Comparison of ENCODE assay signal across 11 cellular contexts in genomic region chr18:24396082-24396623, GRCh38. TPM values are rescaled to one million over a fixed set of nuclear protein-coding genes. Genes with fewer than 3 reads are reported as not detected.
A peak's percentile ranks its signal among the peaks of the same experiment; 100 is the strongest.
DNase-seq lines count a peak whose midpoint lies in the region; ATAC-seq and TF ChIP-seq lines count a peak whose summit lies in the region.
"Had no signal": no experiment of that assay in that cellular context is flagged by ENCODE, and none has a peak within 500 bp of the region (broad histone marks: within the 10 kb centered on the region; RNA-seq: fewer than 3 reads in every experiment).

No MANE protein-coding gene starts in this region.

- no peaks in the 10 kb centered on the region for H3K9me3 ChIP-seq in CD4-positive, alpha-beta T cell (ENCODE audit: control insufficient read depth, low read length)
- H3K9me3 ChIP-seq in HUES64 (ENCODE audit: insufficient read depth, low read depth, low read length): no peaks in the 10 kb centered on the region
- H3K9me3 ChIP-seq in psoas muscle: no peaks in the 10 kb centered on the region
- no peaks in the 10 kb centered on the region for H3K9me3 ChIP-seq in mucosa of descending colon
- H3K9me3 ChIP-seq: stomach had no signal

- H3K36me3 Mint-ChIP-seq in CD4-positive, alpha-beta T cell (ENCODE audit: low read depth): no peaks in the 10 kb centered on the region
- H3K36me3 Mint-ChIP-seq in nephron progenitor cell (ENCODE audit: low read depth): peaks cover 12% of the 10 kb centered on the region
- H3K36me3 Mint-ChIP-seq: naive B cell had no signal

- no peak for TF ChIP-seq CTCF in CD4-positive, alpha-beta T cell (IDR thresholded peaks at IDR 0.05)
- TF ChIP-seq CTCF in brain microvascular endothelial cell (IDR thresholded peaks at IDR 0.05; ENCODE audit: low read depth, low read length, missing control alignments): no peak
- TF ChIP-seq CTCF in nephron progenitor cell (IDR thresholded peaks at IDR 0.05): no peak
- no peak for TF ChIP-seq CTCF in psoas muscle (IDR thresholded peaks at IDR 0.05)
- no peak for TF ChIP-seq CTCF in mucosa of descending colon (IDR thresholded peaks at IDR 0.05)

- in situ Hi-C loops in brain microvascular endothelial cell (cut with HindIII; ENCODE audit: low pct_ligation_motif_present, low sequenced_read_pairs): no loop called here

- peak overlapping the region; percentile 86; the same call in 1 of the 2 replicates for H3K9ac ChIP-seq in HUES64 (ENCODE audit: low read depth, low read length)

- no peak overlapping the region for H3K27ac ChIP-seq in CD4-positive, alpha-beta T cell (ENCODE audit: low read depth, low read length)
- H3K27ac ChIP-seq in HUES64 (ENCODE audit: low read depth, low read length) (no peak overlapping the region), brain microvascular endothelial cell (no peak overlapping the region), psoas muscle (no peak overlapping the region)

- H3K4me1 ChIP-seq in HUES64 (ENCODE audit: insufficient read depth, low read length) (peaks cover 44% of the 10 kb centered on the region), psoas muscle (no peaks in the 10 kb centered on the region), mucosa of descending colon (ENCODE audit: low read depth) (peaks cover 5% of the 10 kb centered on the region)

- DNase-seq in CD4-positive, alpha-beta T cell: no peak
- DNase-seq in brain microvascular endothelial cell (no peak), nephron progenitor cell (no peak), COR-L47 (lab: John Stamatoyannopoulos, UW) (no peak), psoas muscle (no peak), mucosa of descending colon (no peak)
- DNase-seq in stimulated activated naive CD4-positive, alpha-beta T cell (lab: John Stamatoyannopoulos, UW): no peak
- DNase-seq: effector memory CD8-positive, alpha-beta T cell; stomach had no signal

- H3K4me3 ChIP-seq in HUES64 (ENCODE audit: low read length) (peak overlapping the region; percentile 69), brain microvascular endothelial cell (ENCODE audit: low read depth, low read length) (peak overlapping the region; percentile 84), psoas muscle (no peak overlapping the region), mucosa of descending colon (no peak overlapping the region)

- intact Hi-C loops in CD4-positive, alpha-beta T cell (cut with DNase I, micrococcal nuclease): no loop called here
- intact Hi-C loops in psoas muscle (cut with DNase I): no loop called here
- intact Hi-C loops in mucosa of descending colon (cut with DNase I, micrococcal nuclease): no loop called here

- H3K4me1 Mint-ChIP-seq in CD4-positive, alpha-beta T cell (ENCODE audit: low read depth): peaks cover 22% of the 10 kb centered on the region
- H3K4me1 Mint-ChIP-seq in nephron progenitor cell: peaks cover 49% of the 10 kb centered on the region

- H3K4me3 Mint-ChIP-seq in CD4-positive, alpha-beta T cell: peak overlapping the region; percentile 43
- H3K4me3 Mint-ChIP-seq in nephron progenitor cell: peak overlapping the region; percentile 94

- no peak for ATAC-seq in CD4-positive, alpha-beta T cell (ENCODE audit: poor library complexity)
- no peak for ATAC-seq in psoas muscle
- no peak for ATAC-seq in mucosa of descending colon

- H3K27ac Mint-ChIP-seq in CD4-positive, alpha-beta T cell: no peak overlapping the region
- H3K27ac Mint-ChIP-seq in nephron progenitor cell: no peak overlapping the region

- POLR2A ChIA-PET in CD4-positive, alpha-beta T cell (lab: Charles Lee): no interaction called here

- peaks cover 4% of the 10 kb centered on the region; the same call in 1 of the 2 replicates for H3K36me3 ChIP-seq in HUES64 (ENCODE audit: insufficient read depth, low read length)
- H3K36me3 ChIP-seq in brain microvascular endothelial cell (replicated peaks): no peaks in the 10 kb centered on the region
- H3K36me3 ChIP-seq in psoas muscle (ENCODE audit: insufficient read depth in 1 of 2, low read depth in 1 of 2): no peaks in the 10 kb centered on the region
- H3K36me3 ChIP-seq in mucosa of descending colon (ENCODE audit: low read depth): no peaks in the 10 kb centered on the region
- H3K36me3 ChIP-seq: stomach had no signal

- CTCF ChIA-PET in CD4-positive, alpha-beta T cell (lab: Charles Lee): no interaction called here

- WGBS in HUES64: 84% methylated on average over 8 of the region's 8 CpGs
- 74 to 79% (median 74%) methylated on average over 8 of the region's 8 CpGs for WGBS in psoas muscle, 3 donors

- H3K27me3 ChIP-seq in CD4-positive, alpha-beta T cell (ENCODE audit: control insufficient read depth, insufficient read depth, low read length): no peaks in the 10 kb centered on the region
- H3K27me3 ChIP-seq in HUES64 (ENCODE audit: insufficient read depth, low read length) (no peaks in the 10 kb centered on the region), brain microvascular endothelial cell (replicated peaks) (no peaks in the 10 kb centered on the region), psoas muscle (ENCODE audit: insufficient read depth in 3 of 3, low read length in 2 of 3) (peaks cover 0 to 45% (median 11%) of the 10 kb centered on the region in 3 donors)
- H3K27me3 ChIP-seq: stomach had no signal

- no peaks in the 10 kb centered on the region for H3K9me3 Mint-ChIP-seq in CD4-positive, alpha-beta T cell
- H3K9me3 Mint-ChIP-seq in nephron progenitor cell: no peaks in the 10 kb centered on the region
- H3K9me3 Mint-ChIP-seq: effector memory CD8-positive, alpha-beta T cell had no signal

- H3K27me3 Mint-ChIP-seq in CD4-positive, alpha-beta T cell: no peaks in the 10 kb centered on the region
- no peaks in the 10 kb centered on the region for H3K27me3 Mint-ChIP-seq in nephron progenitor cell (ENCODE audit: low read depth, poor library complexity)
- H3K27me3 Mint-ChIP-seq: effector memory CD8-positive, alpha-beta T cell; naive B cell had no signal

RNA-seq across cellular contexts. Expression of gene OSBPL1A, which starts 1.5 kb away (rescaled TPM):
- total RNA-seq in CD4-positive, alpha-beta T cell: 1 to 10 TPM; 2.7 TPM
- 31.0 TPM for polyA plus RNA-seq in HUES64 (2013, experiment 1 of 2)
- 37.8 TPM for polyA plus RNA-seq in HUES64 (2013, experiment 2 of 2)
- total RNA-seq in psoas muscle (10 to 100 TPM; 63.5 to 87.8 (median 70.7) TPM), mucosa of descending colon (10 to 100 TPM; 32.5 to 77.5 (median 69.8) TPM)
- polyA plus RNA-seq in psoas muscle: 10 to 100 TPM; 13.7 to 65.8 (median 40.5) TPM

RNA-seq across cellular contexts. Expression of gene IMPACT, which starts 30.3 kb away (rescaled TPM):
- total RNA-seq in CD4-positive, alpha-beta T cell: 10 to 100 TPM in 1 of 2 experiments, 1 to 10 TPM in 1; 8.4 to 10.6 TPM
- polyA plus RNA-seq in HUES64 (2013, experiment 1 of 2): 24.9 TPM
- 26.1 TPM for polyA plus RNA-seq in HUES64 (2013, experiment 2 of 2)
- total RNA-seq in psoas muscle (10 to 100 TPM; 14.1 to 21.5 (median 20.6) TPM), mucosa of descending colon (10 to 100 TPM; 20.3 to 30.8 (median 29.4) TPM)
- 1 to 10 TPM; 4.1 to 5.6 (median 4.8) TPM for polyA plus RNA-seq in psoas muscle

Comparison
In these comparisons a context has a peak if more than half of its experiments do, and no peak if none do; other contexts are left out.
1. H3K4me3 ChIP-seq: peak in HUES64 (single experiment) and brain microvascular endothelial cell (single experiment); none in psoas muscle (single experiment) and mucosa of descending colon (single experiment).
2. RNA of gene OSBPL1A, which starts 1.5 kb away (total RNA-seq): 63.5 to 87.8 TPM in psoas muscle and 32.5 to 77.5 TPM in mucosa of descending colon; 2.7 TPM in CD4-positive, alpha-beta T cell; every median in the first group is over 4 times any median in the second.